In genomic region chr4:176339936-176340761, GRCh38 we compare ENCODE assay signal across 10 cellular contexts. TPM values are rescaled to one million over a fixed set of nuclear protein-coding genes. Genes with fewer than 3 reads are reported as not detected.
DNase-seq lines count a peak whose midpoint lies in the region; ATAC-seq, FAIRE-seq and TF ChIP-seq lines count a peak whose summit lies in the region.
"Had no signal": no experiment of that assay in that cellular context is flagged by ENCODE, and none has a peak within 500 bp of the region (broad histone marks: within the 10 kb centered on the region; RNA-seq: fewer than 3 reads in every experiment).

No MANE protein-coding gene starts in this region.

- H3K36me3 ChIP-seq in SK-N-SH (replicated peaks in 1 of 2; ENCODE audit: control insufficient read depth in 1 of 2, insufficient read depth in 2 of 2, low read length in 1 of 2) (peaks cover 6 to 19% of the 10 kb centered on the region in 2 experiments), fibroblast of lung (ENCODE audit: control insufficient read depth, insufficient read depth, low read length) (no peaks in the 10 kb centered on the region), pancreas (no peaks in the 10 kb centered on the region)

- intact Hi-C loops in pancreas (cut with DNase I): loop anchor here in 1 of 3 donors (10.0 kb wide), 1 partner anchor 305 kb away; no protein-coding TSS in a partner anchor

- POLR2A ChIA-PET in SK-N-SH (lab: Yijun Ruan, JAX): no interaction called here

- H3F3A ChIP-seq in SK-N-SH (replicated peaks; ENCODE audit: insufficient read depth): peaks cover 8% of the 10 kb centered on the region

- peak; percentile 5 for DNase-seq in SK-N-SH
- peak in 1 of 2 donors; percentile 35 for DNase-seq in fibroblast of lung (ENCODE audit: low read depth in 2 of 2)
- no peak for DNase-seq in pancreas
- DNase-seq in NCI-H2107 (lab: John Stamatoyannopoulos, UW): no peak
- DNase-seq in COR-L47 (lab: John Stamatoyannopoulos, UW): no peak
- DNase-seq: activated CD4-positive, alpha-beta T cell treated with anti-CD3 and anti-CD28 coated beads, Interleukin-2, amount 50 U/mL, for 1 hour had no signal

- no peak for TF ChIP-seq RAD21 in SK-N-SH (IDR thresholded peaks at IDR 0.05; ENCODE audit: low read length)

- peaks cover 0 to 10% of the 10 kb centered on the region in 2 experiments; a peak in 3 of 4 replicates for H3K4me1 ChIP-seq in SK-N-SH (ENCODE audit: control insufficient read depth in 1 of 2, insufficient read depth in 2 of 2, low read depth in 1 of 2, low read length in 1 of 2)
- peaks cover 10% of the 10 kb centered on the region for H3K4me1 ChIP-seq in fibroblast of lung (ENCODE audit: control insufficient read depth, extremely low read depth, insufficient read depth, low read length)
- peaks cover 0 to 4% (median 0%) of the 10 kb centered on the region in 3 donors for H3K4me1 ChIP-seq in pancreas

- H3K4me2 ChIP-seq in SK-N-SH: no peak overlapping the region
- peak overlapping the region; percentile 78 for H3K4me2 ChIP-seq in fibroblast of lung (ENCODE audit: extremely low read depth, insufficient read depth, low read length)

- H3K4me3 ChIP-seq in SK-N-SH (ENCODE audit: low read depth in 2 of 2, low read length in 1 of 2): no peak overlapping the region
- H3K4me3 ChIP-seq in fibroblast of lung (replicated peaks in 1 of 4; ENCODE audit: control extremely low read depth in 1 of 4, insufficient read depth in 1 of 4, low read depth in 3 of 4, low read length in 4 of 4): peak overlapping the region in 1 of 4 experiments; percentile 7
- no peak overlapping the region for H3K4me3 ChIP-seq in pancreas
- H3K4me3 ChIP-seq: skin epidermis had no signal

- H3K9ac ChIP-seq in SK-N-SH (no peak overlapping the region), fibroblast of lung (ENCODE audit: insufficient read depth, low read length) (peak overlapping the region; percentile 5)

- no peak for FAIRE-seq in pancreas (lab: Jason Lieb, UNC)

- H3K27ac ChIP-seq in SK-N-SH (ENCODE audit: low read depth in 2 of 2, low read length in 1 of 2): no peak overlapping the region
- H3K27ac ChIP-seq in fibroblast of lung (ENCODE audit: insufficient read depth, low read length): no peak overlapping the region
- no peak overlapping the region for H3K27ac ChIP-seq in pancreas
- H3K27ac ChIP-seq: skin epidermis had no signal

- H3K27me3 ChIP-seq in SK-N-SH (ENCODE audit: insufficient read depth) (no peaks in the 10 kb centered on the region), fibroblast of lung (ENCODE audit: control insufficient read depth, insufficient read depth, low read length) (no peaks in the 10 kb centered on the region), pancreas (no peaks in the 10 kb centered on the region)

- H3K9me3 ChIP-seq in SK-N-SH (peaks cover 6% of the 10 kb centered on the region; the same call in 1 of the 2 replicates), fibroblast of lung (ENCODE audit: control insufficient read depth, insufficient read depth, low read depth, low read length) (peaks cover 3% of the 10 kb centered on the region), pancreas (no peaks in the 10 kb centered on the region)

- H2AFZ ChIP-seq in SK-N-SH (ENCODE audit: low read depth) (no peak overlapping the region), fibroblast of lung (ENCODE audit: low read length) (no peak overlapping the region)

- no peak for TF ChIP-seq CTCF in SK-N-SH (IDR thresholded peaks at IDR 0.05)
- TF ChIP-seq CTCF in fibroblast of lung (conservative IDR thresholded peaks at IDR 0.05 in 1 of 2, IDR thresholded peaks at IDR 0.05 in 1 of 2; ENCODE audit: low read depth in 1 of 2, low read length in 2 of 2): no peak
- no peak for TF ChIP-seq CTCF in pancreas (IDR thresholded peaks at IDR 0.05)

- no peak for TF ChIP-seq EP300 in SK-N-SH (IDR thresholded peaks at IDR 0.05; ENCODE audit: borderline replicate concordance in 1 of 2, low read depth in 1 of 2, low read length in 1 of 2)

- CTCF ChIA-PET in SK-N-SH (lab: Yijun Ruan, JAX): interaction anchor here (0.6 to 5.0 kb wide), 29 partner anchors 8 to 392 kb away, joined by 3 to 48 read pairs (median 5); no protein-coding TSS in a partner anchor

- 50% methylated on average over 3 of the region's 3 CpGs for WGBS in SK-N-SH (ENCODE audit: low lambda C conversion rate)
- WGBS in pancreas, 2 donors: 18 to 21% methylated on average over 3 of the region's 3 CpGs

- no peaks in the 10 kb centered on the region for H3K9me2 ChIP-seq in SK-N-SH

- peaks cover 13% of the 10 kb centered on the region for H3K79me2 ChIP-seq in SK-N-SH (ENCODE audit: insufficient read depth)
- H3K79me2 ChIP-seq in fibroblast of lung (ENCODE audit: control insufficient read depth, insufficient read depth, low read length): no peaks in the 10 kb centered on the region

- ATAC-seq in GM21619 (IDR thresholded peaks at IDR 0.05; ENCODE audit: unreplicated experiment) (peak; percentile 15), pancreas (peak in 3 of 4 donors; percentile 36 to 51 (median 43)), HG03175 (IDR thresholded peaks at IDR 0.05; ENCODE audit: unreplicated experiment) (no peak), GM18868 (IDR thresholded peaks at IDR 0.05; ENCODE audit: unreplicated experiment) (no peak)

- H4K20me1 ChIP-seq in SK-N-SH (ENCODE audit: insufficient read depth): no peaks in the 10 kb centered on the region
- H4K20me1 ChIP-seq in fibroblast of lung (ENCODE audit: control insufficient read depth, extremely low read depth, insufficient read depth, low read length): no peaks in the 10 kb centered on the region

TF ChIP-seq in SK-N-SH, 30 proteins besides CTCF, POLR2A, EP300 and RAD21 (continues in another document):
- no peak for TF ChIP-seq RFX5 (IDR thresholded peaks at IDR 0.05; ENCODE audit: low read length)
- TF ChIP-seq SMC3 (IDR thresholded peaks at IDR 0.05; ENCODE audit: low read depth, low read length): no peak
- no peak for TF ChIP-seq IRF3 (IDR thresholded peaks at IDR 0.05; ENCODE audit: low read depth, low read length)
- no peak for TF ChIP-seq CHD2 (IDR thresholded peaks at IDR 0.05; ENCODE audit: low read length, partially characterized antibody)
- TF ChIP-seq MAX (IDR thresholded peaks at IDR 0.05; ENCODE audit: low read depth): no peak
- TF ChIP-seq MEF2A (IDR thresholded peaks at IDR 0.05; ENCODE audit: borderline replicate concordance, low read depth): no peak
- no peak for TF ChIP-seq NFIC (IDR thresholded peaks at IDR 0.05; ENCODE audit: borderline replicate concordance)
- no peak for TF ChIP-seq JUND (IDR thresholded peaks at IDR 0.05)
- TF ChIP-seq FOXM1 (IDR thresholded peaks at IDR 0.05; ENCODE audit: low read depth): no peak
- TF ChIP-seq ZBTB33 (IDR thresholded peaks at IDR 0.05; ENCODE audit: borderline replicate concordance, low read depth): no peak
- no peak for TF ChIP-seq PBX3 (IDR thresholded peaks at IDR 0.05)
- TF ChIP-seq FOXJ3 (CRISPR knock-in tag; IDR thresholded peaks at IDR 0.05): no peak
- no peak for TF ChIP-seq FOSL2 (IDR thresholded peaks at IDR 0.05; ENCODE audit: borderline replicate concordance, low read depth)
- no peak for TF ChIP-seq EZH2phosphoT487 (IDR thresholded peaks at IDR 0.05; ENCODE audit: borderline replicate concordance, low read depth)
- no peak for TF ChIP-seq GATA2 (CRISPR knock-in tag; IDR thresholded peaks at IDR 0.05)
- no peak for TF ChIP-seq ELF1 (IDR thresholded peaks at IDR 0.05)
- TF ChIP-seq RXRA (IDR thresholded peaks at IDR 0.05; ENCODE audit: borderline replicate concordance, low read depth): no peak

RNA-seq across cellular contexts. Expression of gene SPCS3, which starts 20.4 kb away (rescaled TPM):
- 27.7 and 37.4 TPM in 2 replicates for polyA plus RNA-seq in SK-N-SH (2012; rRNA removed)
- polyA plus RNA-seq in SK-N-SH (2012; cell fraction: cytosol; rRNA removed): 41.4 and 52.3 TPM in 2 replicates
- polyA plus RNA-seq in SK-N-SH (2012; cell fraction: nucleus; rRNA removed): 32.3 and 42.6 TPM in 2 replicates
- total RNA-seq in fibroblast of lung: 53.4 and 72.3 TPM in 2 replicates
- 68.2 and 84.3 TPM in 2 replicates for polyA plus RNA-seq in fibroblast of lung
- polyA plus RNA-seq in fibroblast of lung (2012): 78.8 and 93.3 TPM in 2 replicates
- polyA minus RNA-seq in fibroblast of lung (ENCODE audit: low replicate concordance): 6.6 and 9.1 TPM in 2 replicates
- total RNA-seq in pancreas: 100 to 1,000 TPM in 5 of 6 donors, 10 to 100 TPM in 1; 97.9 to 166 (median 144) TPM
- polyA plus RNA-seq in pancreas: 10 to 100 TPM; 24.2 to 31.3 TPM

Comparison
In these comparisons a context has a peak if more than half of its experiments do, and no peak if none do; other contexts are left out.
1. ATAC-seq: peak in GM21619 (single experiment) and pancreas (3 of 4); none in HG03175 (single experiment) and GM18868 (single experiment).